ENCODE assay signal across 10 cellular contexts in the genomic region with DNA sequence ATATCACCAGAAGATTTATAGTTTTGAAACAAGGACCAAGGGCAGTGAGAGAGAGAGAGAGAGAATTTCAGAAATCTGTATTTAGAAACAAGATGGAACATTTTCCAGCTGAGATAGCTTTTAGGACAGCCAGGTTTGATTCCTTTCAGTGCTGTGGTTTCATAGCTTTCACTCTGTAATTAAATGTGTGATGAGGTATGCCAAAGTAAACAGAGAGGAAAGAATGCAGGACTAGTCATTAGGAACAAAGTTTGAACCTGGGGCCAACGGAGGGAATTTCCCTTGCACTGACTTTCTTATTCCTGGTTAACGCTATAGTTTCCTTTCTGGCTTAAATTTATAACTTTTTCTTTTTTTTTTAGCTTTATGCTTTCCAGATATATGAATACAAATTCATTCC. TPM values are rescaled to one million over a fixed set of nuclear protein-coding genes. Genes with fewer than 3 reads are reported as not detected.
DNase-seq lines count a peak whose midpoint lies in the region; ATAC-seq and TF ChIP-seq lines count a peak whose summit lies in the region.
"Had no signal": no experiment of that assay in that cellular context is flagged by ENCODE, and none has a peak within 500 bp of the region (broad histone marks: within the 10 kb centered on the region; RNA-seq: fewer than 3 reads in every experiment).

No MANE protein-coding gene starts in this region.

- TF ChIP-seq CTCF in Calu3 (IDR thresholded peaks at IDR 0.05; ENCODE audit: unreplicated experiment) (no peak), LNCaP clone FGC (IDR thresholded peaks at IDR 0.05; ENCODE audit: control insufficient read depth, extremely low read depth, insufficient read depth) (no peak), choroid plexus epithelial cell (conservative IDR thresholded peaks at IDR 0.05; ENCODE audit: low read depth, low read length) (no peak), mesothelial cell of epicardium (IDR thresholded peaks at IDR 0.05; ENCODE audit: unreplicated experiment) (no peak)

- BruUV-seq in Calu3 (replicated peaks; lab: Mats Ljungman, UMichigan): no TSS peak

- H3K27ac Mint-ChIP-seq in Calu3 (ENCODE audit: unreplicated experiment) (peak overlapping the region; percentile 79), mesothelial cell of epicardium (peak overlapping the region; percentile 87)

- H3K4me3 ChIP-seq in LNCaP clone FGC (ENCODE audit: low read depth, low read length) (no peak overlapping the region), choroid plexus epithelial cell (ENCODE audit: low read depth, low read length) (no peak overlapping the region), H7 (ENCODE audit: insufficient read depth, low read depth, low read length) (no peak overlapping the region)
- H3K4me3 ChIP-seq: psoas muscle had no signal

- no peaks in the 10 kb centered on the region for H3K27me3 ChIP-seq in H7 (ENCODE audit: control insufficient read depth, insufficient read depth, low read length)

- H3K27me3 Mint-ChIP-seq in Calu3 (ENCODE audit: unreplicated experiment) (no peaks in the 10 kb centered on the region), mesothelial cell of epicardium (ENCODE audit: low read depth) (no peaks in the 10 kb centered on the region)

- H3K4me1 Mint-ChIP-seq in Calu3 (ENCODE audit: low read depth, unreplicated experiment): peaks cover 44% of the 10 kb centered on the region
- H3K4me1 Mint-ChIP-seq in mesothelial cell of epicardium: peaks cover 9% of the 10 kb centered on the region

- ATAC-seq in HG03378 (IDR thresholded peaks at IDR 0.05; ENCODE audit: unreplicated experiment) (no peak), GM19467 (IDR thresholded peaks at IDR 0.05; ENCODE audit: unreplicated experiment) (no peak)
- ATAC-seq: psoas muscle had no signal

- CTCF ChIA-PET in Calu3 (lab: Charles Lee): interaction anchor here (0.9 to 1.1 kb wide), 2 partner anchors 11 to 62 kb away, joined by 3 read pairs; a partner anchor contains a TSS

- H3K9me3 Mint-ChIP-seq in Calu3 (ENCODE audit: low read depth, unreplicated experiment) (no peaks in the 10 kb centered on the region), mesothelial cell of epicardium (no peaks in the 10 kb centered on the region)

- peak; percentile 53 for DNase-seq in Calu3
- DNase-seq in LNCaP clone FGC (ENCODE audit: low read depth): peak; percentile 59
- DNase-seq in choroid plexus epithelial cell (ENCODE audit: low read depth): peak; percentile 91
- no peak for DNase-seq in mesothelial cell of epicardium (ENCODE audit: low spot score in 2 of 2, unreplicated experiment in 2 of 2)
- DNase-seq in COLO668 (lab: John Stamatoyannopoulos, UW; ENCODE audit: unreplicated experiment): no peak
- DNase-seq in H7: no peak
- DNase-seq: activated CD4-positive, alpha-beta T cell treated with anti-CD3 and anti-CD28 coated beads, Interleukin-2, amount 50 U/mL, for 1 hour; psoas muscle had no signal

- H3K36me3 Mint-ChIP-seq in Calu3 (ENCODE audit: insufficient read depth, unreplicated experiment) (peaks cover 10% of the 10 kb centered on the region), mesothelial cell of epicardium (no peaks in the 10 kb centered on the region)

- H3K4me3 Mint-ChIP-seq in Calu3 (ENCODE audit: low read depth, unreplicated experiment): peak overlapping the region; percentile 38
- H3K4me3 Mint-ChIP-seq in mesothelial cell of epicardium: no peak overlapping the region

- intact Hi-C loops in Calu3 (cut with micrococcal nuclease; ENCODE audit: unreplicated experiment): no loop called here

- no peaks in the 10 kb centered on the region for H3K36me3 ChIP-seq in H7 (replicated peaks; ENCODE audit: control insufficient read depth, insufficient read depth, low read length)

RNA-seq across cellular contexts. Expression of a gene that starts 10.0 kb away (rescaled TPM):
- total RNA-seq in Calu3 (2022) (9.9 and 12.2 TPM in 2 replicates), mesothelial cell of epicardium (not detected in 3 replicates)
- not detected in 2 replicates for total RNA-seq in H7 (2014; rRNA removed; shearing (Covaris generic))

Comparison
In these comparisons a context has a peak if more than half of its experiments do, and no peak if none do; other contexts are left out.
1. DNase-seq: peak in Calu3 (single experiment), LNCaP clone FGC (single experiment) and choroid plexus epithelial cell (single experiment); none in mesothelial cell of epicardium (0 of 2), COLO668 (single experiment) and H7 (single experiment).
2. RNA of a gene that starts 10.0 kb away (total RNA-seq): 9.9 to 12.2 TPM in Calu3; not detected in mesothelial cell of epicardium and not detected in H7; every median in the first group is over 10 times any median in the second.